ENCODE assay signal across 2 cellular contexts in the genomic region with DNA sequence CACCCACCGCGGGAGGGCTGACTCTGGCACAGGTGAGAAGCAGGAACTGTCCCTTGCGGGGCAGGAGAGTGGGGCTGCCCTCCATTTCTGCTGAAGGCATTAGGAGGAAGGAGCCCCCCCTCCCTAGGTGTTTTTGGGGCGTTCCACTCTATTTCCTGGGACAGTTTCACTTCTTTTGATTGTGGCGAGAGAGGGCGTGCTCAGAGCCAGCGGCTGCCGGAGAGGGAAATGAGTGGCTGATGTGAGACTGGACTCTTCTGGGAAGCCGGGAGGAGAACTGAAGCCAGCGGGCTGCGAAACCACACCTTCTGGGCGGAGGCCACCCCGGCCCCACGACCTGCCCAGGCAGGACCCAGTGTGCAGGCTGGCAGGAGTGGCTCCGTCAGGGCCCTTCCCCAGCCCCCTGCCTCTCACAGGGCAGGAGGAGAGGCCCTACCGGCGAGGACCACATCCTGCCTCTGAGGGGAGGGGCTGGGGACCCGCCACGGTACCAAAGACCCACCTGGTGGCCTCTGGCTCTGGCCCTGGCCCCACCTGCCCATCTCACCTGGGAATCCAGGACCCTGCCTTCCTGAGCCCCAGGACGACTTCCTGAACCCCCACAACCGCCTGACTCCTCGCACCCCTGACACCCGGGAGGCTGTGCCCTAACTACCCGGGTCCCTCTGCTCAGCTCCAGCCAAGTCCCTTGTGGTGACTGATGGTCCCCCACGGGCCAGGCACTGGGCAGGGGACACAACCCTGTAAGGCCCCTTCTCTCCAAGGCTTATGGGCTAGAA.
A peak's percentile ranks its signal among the peaks of the same experiment; 100 is the strongest.
TF ChIP-seq lines count a peak whose summit lies in the region.

No MANE protein-coding gene starts in this region.

TF ChIP-seq in HepG2, 621 proteins besides CTCF, POLR2A, EP300 and RAD21:
- TF ChIP-seq RBM22 (optimal IDR thresholded peaks at IDR 0.05; ENCODE audit: low read length) (peak; percentile 11), HHEX (CRISPR knock-in tag; IDR thresholded peaks at IDR 0.05) (no peak), CBFB (CRISPR knock-in tag; IDR thresholded peaks at IDR 0.05) (0 out of 2 replicates have a peak, but pooled peaks have one; percentile 12)

TF ChIP-seq in SK-N-SH treated with all-trans-retinoic acid at 6 μM for 48 hours, 23 proteins besides CTCF, POLR2A, EP300 and RAD21:
- no peak for TF ChIP-seq ESRRG (CRISPR knock-in tag; IDR thresholded peaks at IDR 0.05)
- no peak for TF ChIP-seq ISL1 (CRISPR knock-in tag; IDR thresholded peaks at IDR 0.05)
- TF ChIP-seq PPARA (CRISPR knock-in tag; IDR thresholded peaks at IDR 0.05; ENCODE audit: borderline replicate concordance), result no peak
